In the genomic region with DNA sequence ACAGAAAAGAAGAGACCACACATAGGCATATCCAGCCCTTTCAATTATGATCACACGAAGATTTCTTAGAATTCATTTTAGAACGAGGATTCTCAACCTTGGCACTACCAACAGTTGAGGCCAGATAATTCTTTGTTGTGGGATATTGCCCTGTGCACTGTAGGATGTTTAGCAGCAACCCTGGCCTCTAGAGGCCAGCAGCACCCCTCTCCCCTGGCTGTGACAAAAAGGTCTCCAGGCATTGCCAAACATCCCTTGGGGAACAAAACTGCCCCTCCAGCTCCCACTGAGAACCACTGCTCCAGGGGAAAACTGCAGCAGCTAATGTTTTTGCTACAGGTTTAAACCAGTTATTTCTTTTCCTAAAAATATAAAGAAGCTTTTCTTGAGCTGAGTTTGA, we compare ENCODE assay signal across 1 cellular context.
TF ChIP-seq lines count a peak whose summit lies in the region.

No MANE protein-coding gene starts in this region.

TF ChIP-seq in GM23338, 12 proteins besides CTCF, POLR2A, EP300 and RAD21 (continued from another document):
- TF ChIP-seq, protein P1, sequence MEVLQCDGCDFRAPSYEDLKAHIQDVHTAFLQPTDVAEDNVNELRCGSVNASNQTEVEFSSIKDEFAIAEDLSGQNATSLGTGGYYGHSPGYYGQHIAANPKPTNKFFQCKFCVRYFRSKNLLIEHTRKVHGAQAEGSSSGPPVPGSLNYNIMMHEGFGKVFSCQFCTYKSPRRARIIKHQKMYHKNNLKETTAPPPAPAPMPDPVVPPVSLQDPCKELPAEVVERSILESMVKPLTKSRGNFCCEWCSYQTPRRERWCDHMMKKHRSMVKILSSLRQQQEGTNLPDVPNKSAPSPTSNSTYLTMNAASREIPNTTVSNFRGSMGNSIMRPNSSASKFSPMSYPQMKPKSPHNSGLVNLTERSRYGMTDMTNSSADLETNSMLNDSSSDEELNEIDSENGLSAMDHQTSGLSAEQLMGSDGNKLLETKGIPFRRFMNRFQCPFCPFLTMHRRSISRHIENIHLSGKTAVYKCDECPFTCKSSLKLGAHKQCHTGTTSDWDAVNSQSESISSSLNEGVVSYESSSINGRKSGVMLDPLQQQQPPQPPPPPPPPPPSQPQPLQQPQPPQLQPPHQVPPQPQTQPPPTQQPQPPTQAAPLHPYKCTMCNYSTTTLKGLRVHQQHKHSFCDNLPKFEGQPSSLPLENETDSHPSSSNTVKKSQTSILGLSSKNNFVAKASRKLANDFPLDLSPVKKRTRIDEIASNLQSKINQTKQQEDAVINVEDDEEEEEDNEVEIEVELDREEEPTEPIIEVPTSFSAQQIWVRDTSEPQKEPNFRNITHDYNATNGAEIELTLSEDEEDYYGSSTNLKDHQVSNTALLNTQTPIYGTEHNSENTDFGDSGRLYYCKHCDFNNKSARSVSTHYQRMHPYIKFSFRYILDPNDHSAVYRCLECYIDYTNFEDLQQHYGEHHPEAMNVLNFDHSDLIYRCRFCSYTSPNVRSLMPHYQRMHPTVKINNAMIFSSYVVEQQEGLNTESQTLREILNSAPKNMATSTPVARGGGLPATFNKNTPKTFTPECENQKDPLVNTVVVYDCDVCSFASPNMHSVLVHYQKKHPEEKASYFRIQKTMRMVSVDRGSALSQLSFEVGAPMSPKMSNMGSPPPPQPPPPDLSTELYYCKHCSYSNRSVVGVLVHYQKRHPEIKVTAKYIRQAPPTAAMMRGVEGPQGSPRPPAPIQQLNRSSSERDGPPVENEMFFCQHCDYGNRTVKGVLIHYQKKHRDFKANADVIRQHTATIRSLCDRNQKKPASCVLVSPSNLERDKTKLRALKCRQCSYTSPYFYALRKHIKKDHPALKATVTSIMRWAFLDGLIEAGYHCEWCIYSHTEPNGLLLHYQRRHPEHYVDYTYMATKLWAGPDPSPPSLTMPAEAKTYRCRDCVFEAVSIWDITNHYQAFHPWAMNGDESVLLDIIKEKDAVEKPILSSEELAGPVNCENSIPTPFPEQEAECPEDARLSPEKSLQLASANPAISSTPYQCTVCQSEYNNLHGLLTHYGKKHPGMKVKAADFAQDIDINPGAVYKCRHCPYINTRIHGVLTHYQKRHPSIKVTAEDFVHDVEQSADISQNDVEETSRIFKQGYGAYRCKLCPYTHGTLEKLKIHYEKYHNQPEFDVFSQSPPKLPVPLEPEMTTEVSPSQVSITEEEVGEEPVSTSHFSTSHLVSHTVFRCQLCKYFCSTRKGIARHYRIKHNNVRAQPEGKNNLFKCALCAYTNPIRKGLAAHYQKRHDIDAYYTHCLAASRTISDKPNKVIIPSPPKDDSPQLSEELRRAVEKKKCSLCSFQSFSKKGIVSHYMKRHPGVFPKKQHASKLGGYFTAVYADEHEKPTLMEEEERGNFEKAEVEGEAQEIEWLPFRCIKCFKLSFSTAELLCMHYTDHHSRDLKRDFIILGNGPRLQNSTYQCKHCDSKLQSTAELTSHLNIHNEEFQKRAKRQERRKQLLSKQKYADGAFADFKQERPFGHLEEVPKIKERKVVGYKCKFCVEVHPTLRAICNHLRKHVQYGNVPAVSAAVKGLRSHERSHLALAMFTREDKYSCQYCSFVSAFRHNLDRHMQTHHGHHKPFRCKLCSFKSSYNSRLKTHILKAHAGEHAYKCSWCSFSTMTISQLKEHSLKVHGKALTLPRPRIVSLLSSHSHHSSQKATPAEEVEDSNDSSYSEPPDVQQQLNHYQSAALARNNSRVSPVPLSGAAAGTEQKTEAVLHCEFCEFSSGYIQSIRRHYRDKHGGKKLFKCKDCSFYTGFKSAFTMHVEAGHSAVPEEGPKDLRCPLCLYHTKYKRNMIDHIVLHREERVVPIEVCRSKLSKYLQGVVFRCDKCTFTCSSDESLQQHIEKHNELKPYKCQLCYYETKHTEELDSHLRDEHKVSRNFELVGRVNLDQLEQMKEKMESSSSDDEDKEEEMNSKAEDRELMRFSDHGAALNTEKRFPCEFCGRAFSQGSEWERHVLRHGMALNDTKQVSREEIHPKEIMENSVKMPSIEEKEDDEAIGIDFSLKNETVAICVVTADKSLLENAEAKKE (CRISPR knock-in tag; IDR thresholded peaks at IDR 0.05), result no peak
- TF ChIP-seq ZNF331 (CRISPR knock-in tag; IDR thresholded peaks at IDR 0.05; ENCODE audit: low read depth) (no peak), EZH2phosphoT487 (IDR thresholded peaks at IDR 0.05; ENCODE audit: unreplicated experiment) (no peak), STAT1 (IDR thresholded peaks at IDR 0.05; ENCODE audit: unreplicated experiment) (no peak), CREB1 (CRISPR knock-in tag; IDR thresholded peaks at IDR 0.05; ENCODE audit: low read depth) (no peak), JUNB (IDR thresholded peaks at IDR 0.05; ENCODE audit: unreplicated experiment) (no peak), EZH2 (IDR thresholded peaks at IDR 0.05; ENCODE audit: low read depth, unreplicated experiment) (no peak), NANOG (IDR thresholded peaks at IDR 0.05; ENCODE audit: borderline replicate concordance) (no peak), POLR2AphosphoS5 (IDR thresholded peaks at IDR 0.05; ENCODE audit: low read depth) (no peak), ZNF114 (CRISPR knock-in tag; IDR thresholded peaks at IDR 0.05) (no peak)
- TF ChIP-seq, protein P2, sequence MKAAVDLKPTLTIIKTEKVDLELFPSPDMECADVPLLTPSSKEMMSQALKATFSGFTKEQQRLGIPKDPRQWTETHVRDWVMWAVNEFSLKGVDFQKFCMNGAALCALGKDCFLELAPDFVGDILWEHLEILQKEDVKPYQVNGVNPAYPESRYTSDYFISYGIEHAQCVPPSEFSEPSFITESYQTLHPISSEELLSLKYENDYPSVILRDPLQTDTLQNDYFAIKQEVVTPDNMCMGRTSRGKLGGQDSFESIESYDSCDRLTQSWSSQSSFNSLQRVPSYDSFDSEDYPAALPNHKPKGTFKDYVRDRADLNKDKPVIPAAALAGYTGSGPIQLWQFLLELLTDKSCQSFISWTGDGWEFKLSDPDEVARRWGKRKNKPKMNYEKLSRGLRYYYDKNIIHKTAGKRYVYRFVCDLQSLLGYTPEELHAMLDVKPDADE (IDR thresholded peaks at IDR 0.05), result no peak
